1 cellular context compared by ENCODE assay signal in the genomic region with DNA sequence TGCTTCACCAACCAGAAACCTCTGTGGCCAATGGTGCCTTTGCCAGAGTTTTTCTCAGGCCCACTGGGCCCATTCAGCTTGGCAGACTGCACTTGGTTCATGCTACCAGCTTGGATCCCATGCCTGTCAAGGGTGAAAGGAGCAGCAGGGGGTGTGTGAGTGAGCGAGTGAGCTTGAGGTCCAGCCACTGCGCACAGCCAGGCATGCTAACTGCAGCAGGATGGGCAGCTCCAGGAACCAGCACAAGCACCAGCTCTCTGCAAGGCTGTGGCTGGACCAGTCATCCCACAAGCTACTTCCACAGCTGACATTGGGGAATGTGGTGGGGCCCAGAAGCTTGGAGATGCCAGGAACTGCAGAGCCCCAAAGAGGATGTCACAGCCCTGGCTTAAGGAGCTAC.
TF ChIP-seq lines count a peak whose summit lies in the region.

No MANE protein-coding gene starts in this region.

TF ChIP-seq in HepG2, 621 proteins besides CTCF, POLR2A, EP300 and RAD21:
- TF ChIP-seq THAP8 (CRISPR knock-in tag; IDR thresholded peaks at IDR 0.05; ENCODE audit: borderline replicate concordance), result no peak
- TF ChIP-seq ZMYM4 (CRISPR knock-in tag; IDR thresholded peaks at IDR 0.05), result no peak
- TF ChIP-seq ZNF616 (CRISPR knock-in tag; IDR thresholded peaks at IDR 0.05; ENCODE audit: low read depth), result peak; percentile 87
